19 cellular contexts compared by ENCODE assay signal in genomic region chr3:33170531-33170930, GRCh38. TPM values are rescaled to one million over a fixed set of nuclear protein-coding genes. Genes with fewer than 3 reads are reported as not detected.
"Had no signal": no experiment of that assay in that cellular context is flagged by ENCODE, and none has a peak within 500 bp of the region (broad histone marks: within the 10 kb centered on the region; RNA-seq: fewer than 3 reads in every experiment).

No MANE protein-coding gene starts in this region.

- H3K4me3 Mint-ChIP-seq: natural killer cell; neural crest cell; stimulated activated naive B cell treated with anti-CD40 and anti-IgM and Interleukin-4, amounts not matched to agents 10 μg/mL and 1 μg/mL and 100 μg/mL, for 72 hours; stimulated activated naive CD8-positive, alpha-beta T cell treated with anti-CD3 and anti-CD28 coated beads, Interleukin-15, amount 100 ng/mL, for 72 hours; type B pancreatic cell had no signal

- H3K36me3 ChIP-seq: spleen had no signal

- H3K36me3 Mint-ChIP-seq: natural killer cell; stimulated activated naive B cell treated with anti-CD40 and anti-IgM and Interleukin-4, amounts not matched to agents 10 μg/mL and 1 μg/mL and 100 μg/mL, for 72 hours; type B pancreatic cell had no signal

- H3K9me3 ChIP-seq: spleen had no signal

- H3K27me3 ChIP-seq: dorsolateral prefrontal cortex, spleen had no signal

- H3K27ac Mint-ChIP-seq: natural killer cell; stimulated activated naive B cell treated with anti-CD40 and anti-IgM and Interleukin-4, amounts not matched to agents 10 μg/mL and 1 μg/mL and 100 μg/mL, for 72 hours; type B pancreatic cell had no signal

- DNase-seq: cortex of kidney; dorsolateral prefrontal cortex; effector CD8-positive, alpha-beta T cell; foreskin melanocyte; head of caudate nucleus; hippocampal formation; kidney glomerular epithelial cell; natural killer cell; nucleus accumbens; spleen; stimulated activated CD4-positive, alpha-beta T cell treated with anti-CD3 and anti-CD28 coated beads, Interleukin-15, amount 100 ng/mL, for 24 hours; stimulated activated CD4-positive, alpha-beta T cell treated with anti-CD3 and anti-CD28 coated beads, Interleukin-1b, Interleukin-23, amount 100 ng/mL, for 48 hours; stimulated activated CD4-positive, alpha-beta T cell treated with anti-CD3 and anti-CD28 coated beads, Interleukin-4, amount 100 ng/mL, for 24 hours; stimulated activated naive B cell treated with anti-CD40 and anti-IgM and Interleukin-4, amounts not matched to agents 10 μg/mL and 1 μg/mL and 100 μg/mL, for 72 hours; stimulated activated naive CD8-positive, alpha-beta T cell treated with anti-CD3 and anti-CD28 coated beads, Interleukin-15, amount 100 ng/mL, for 72 hours; substantia nigra had no signal

- H3K9me3 Mint-ChIP-seq: natural killer cell; neural crest cell; stimulated activated naive B cell treated with anti-CD40 and anti-IgM and Interleukin-4, amounts not matched to agents 10 μg/mL and 1 μg/mL and 100 μg/mL, for 72 hours; stimulated activated naive CD8-positive, alpha-beta T cell treated with anti-CD3 and anti-CD28 coated beads, Interleukin-15, amount 100 ng/mL, for 72 hours had no signal

- H3K27ac ChIP-seq: dorsolateral prefrontal cortex, spleen had no signal

- H3K27me3 Mint-ChIP-seq: stimulated activated naive B cell treated with anti-CD40 and anti-IgM and Interleukin-4, amounts not matched to agents 10 μg/mL and 1 μg/mL and 100 μg/mL, for 72 hours; stimulated activated naive CD8-positive, alpha-beta T cell treated with anti-CD3 and anti-CD28 coated beads, Interleukin-15, amount 100 ng/mL, for 72 hours; type B pancreatic cell had no signal

- ATAC-seq: natural killer cell; sciatic nerve; stimulated activated naive B cell treated with anti-CD40 and anti-IgM and Interleukin-4, amounts not matched to agents 10 μg/mL and 1 μg/mL and 100 μg/mL, for 72 hours; stimulated activated naive CD8-positive, alpha-beta T cell treated with anti-CD3 and anti-CD28 coated beads, Interleukin-15, amount 100 ng/mL, for 72 hours had no signal

- H3K4me3 ChIP-seq: dorsolateral prefrontal cortex, spleen had no signal

RNA-seq across cellular contexts. Expression of gene SUSD5, which starts 48.1 kb away (rescaled TPM):
- total RNA-seq: natural killer cell had no signal
